In the genomic region with DNA sequence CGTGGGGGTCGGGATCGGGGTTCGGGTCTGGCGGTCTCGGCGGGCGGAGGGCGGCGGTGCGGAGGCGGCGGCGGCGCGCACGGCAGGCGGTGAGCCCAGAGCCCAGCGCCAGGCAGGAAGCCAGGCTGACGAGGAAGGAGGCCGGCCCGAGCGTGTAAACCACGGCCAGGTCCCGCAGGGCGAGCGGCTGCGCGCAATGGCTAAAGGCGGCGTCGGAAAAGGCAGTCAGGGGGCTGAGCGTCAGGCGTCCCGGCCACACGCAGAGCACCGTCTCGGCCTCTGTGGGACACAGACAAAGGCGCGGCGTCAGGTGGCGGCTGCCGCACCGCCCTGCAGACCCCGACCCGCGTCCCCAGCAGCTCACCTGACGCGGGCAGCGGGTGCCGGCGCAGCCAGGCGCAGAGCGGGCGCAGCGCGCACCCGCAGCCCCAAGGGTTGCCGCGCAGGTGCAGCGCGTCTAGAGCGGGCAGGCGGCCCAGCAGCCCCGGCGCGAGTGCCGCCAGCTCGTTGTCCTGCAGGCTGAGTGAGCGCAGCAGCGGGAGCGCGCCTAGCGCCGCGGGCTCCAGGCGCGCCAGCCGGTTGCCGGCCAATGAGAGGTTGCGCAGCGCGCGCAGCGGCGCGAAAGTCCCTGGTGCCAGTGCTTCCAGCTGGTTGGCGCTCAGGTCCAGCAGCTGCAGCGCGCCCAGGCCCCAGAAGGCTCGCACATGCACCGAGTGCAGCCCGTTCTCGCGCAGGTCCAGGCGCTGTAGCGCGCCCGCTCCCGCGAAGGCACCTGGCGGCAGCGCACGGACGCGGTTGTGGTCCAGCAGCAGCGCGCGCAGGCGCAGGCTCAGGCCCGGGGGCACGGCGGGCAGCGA, we compare ENCODE assay signal across 8 cellular contexts. TPM values are rescaled to one million over a fixed set of nuclear protein-coding genes. Genes with fewer than 3 reads are reported as not detected.
A peak's percentile ranks its signal among the peaks of the same experiment; 100 is the strongest.
DNase-seq lines count a peak whose midpoint lies in the region; ATAC-seq and TF ChIP-seq lines count a peak whose summit lies in the region.

No MANE protein-coding gene starts in this region.

- CTCF ChIA-PET in RWPE1 (lab: Yijun Ruan, JAX), result interaction anchor here (1.4 to 1.7 kb wide), 2 partner anchors 66 to 68 kb away, joined by 3 to 9 read pairs; no protein-coding TSS in a partner anchor

- no peaks in the 10 kb centered on the region for H3K9me3 ChIP-seq in endodermal cell (ENCODE audit: control insufficient read depth, low read length)

- H3K4me1 Mint-ChIP-seq in IgD-negative memory B cell (peaks cover 0 to 2% (median 0%) of the 10 kb centered on the region in 3 donors), endodermal cell (no peaks in the 10 kb centered on the region), nephron progenitor cell (no peaks in the 10 kb centered on the region)

- POLR2A ChIA-PET in RWPE1 (lab: Yijun Ruan, JAX; ENCODE audit: low non-redundant PET), result interaction anchor here (1.7 to 2.0 kb wide), 2 partner anchors 19 to 40 kb away, joined by 5 to 6 read pairs; a partner anchor contains a TSS

- ATAC-seq in GM18498 (IDR thresholded peaks at IDR 0.05; ENCODE audit: unreplicated experiment), result no peak
- ATAC-seq in HG03520 (IDR thresholded peaks at IDR 0.05; ENCODE audit: unreplicated experiment), result no peak
- ATAC-seq in HG03097 (IDR thresholded peaks at IDR 0.05; ENCODE audit: low FRiP score, unreplicated experiment), result no peak

- H3K27ac ChIP-seq in RWPE1 (peak overlapping the region; percentile 1; the same call in 1 of the 2 replicates), endodermal cell (ENCODE audit: low read depth, low read length) (no peak overlapping the region)

- TF ChIP-seq CTCF in RWPE1 (conservative IDR thresholded peaks at IDR 0.05; ENCODE audit: low read depth) (no peak), endodermal cell (conservative IDR thresholded peaks at IDR 0.05) (peak; percentile 29), nephron progenitor cell (IDR thresholded peaks at IDR 0.05) (no peak)

- peak overlapping the region; percentile 77 for H3K4me3 ChIP-seq in endodermal cell (ENCODE audit: low read length)

- peaks cover 98% of the 10 kb centered on the region for H3K27me3 ChIP-seq in endodermal cell (ENCODE audit: control insufficient read depth, insufficient read depth, low read length, poor library complexity, severe bottlenecking)

- no peaks in the 10 kb centered on the region for H3K4me1 ChIP-seq in endodermal cell (ENCODE audit: control insufficient read depth, insufficient read depth, low read length)

- H3K36me3 ChIP-seq in endodermal cell (ENCODE audit: control insufficient read depth, insufficient read depth, low read length), result no peaks in the 10 kb centered on the region

- no peak overlapping the region for H3K9ac ChIP-seq in endodermal cell (ENCODE audit: extremely low read depth, low read length, poor library complexity, severe bottlenecking)

- DNase-seq in ELF-1 (ENCODE audit: low read depth, low spot score) (peak; percentile 86), RWPE1 (ENCODE audit: low spot score) (peak; percentile 81), endodermal cell (peak; percentile 92), nephron progenitor cell (peak; percentile 60)

- no peaks in the 10 kb centered on the region for H3K9me3 Mint-ChIP-seq in IgD-negative memory B cell
- H3K9me3 Mint-ChIP-seq in endodermal cell, result no peaks in the 10 kb centered on the region
- no peaks in the 10 kb centered on the region for H3K9me3 Mint-ChIP-seq in nephron progenitor cell

- no peaks in the 10 kb centered on the region for H3K36me3 Mint-ChIP-seq in IgD-negative memory B cell
- H3K36me3 Mint-ChIP-seq in endodermal cell (ENCODE audit: low read depth), result no peaks in the 10 kb centered on the region
- no peaks in the 10 kb centered on the region for H3K36me3 Mint-ChIP-seq in nephron progenitor cell (ENCODE audit: low read depth)

- 1% methylated on average over 58 to 114 of the region's 114 CpGs for WGBS in endodermal cell (ENCODE audit: insufficient coverage in 1 of 2, insufficient read length in 1 of 2), 2 experiments

- H3K27ac Mint-ChIP-seq in IgD-negative memory B cell (no peak overlapping the region), endodermal cell (no peak overlapping the region), nephron progenitor cell (no peak overlapping the region)

- H3K27me3 Mint-ChIP-seq in IgD-negative memory B cell (peaks cover 26% of the 10 kb centered on the region), endodermal cell (ENCODE audit: insufficient read depth) (peaks cover 83% of the 10 kb centered on the region), nephron progenitor cell (ENCODE audit: low read depth, poor library complexity) (peaks cover 94% of the 10 kb centered on the region)

- H3K4me3 Mint-ChIP-seq in IgD-negative memory B cell, result peak overlapping the region in 3 of 4 donors; percentile 38 to 66 (median 51)
- H3K4me3 Mint-ChIP-seq in endodermal cell, result peak overlapping the region; percentile 46
- peak overlapping the region; percentile 72 for H3K4me3 Mint-ChIP-seq in nephron progenitor cell

RNA-seq across cellular contexts. Expression of a gene that starts 0.7 kb away (rescaled TPM):
- not detected for polyA plus RNA-seq in IgD-negative memory B cell
- under 1 TPM in 1 of 2 donors, not detected in 1; 0.53 TPM for total RNA-seq in endodermal cell
- 0.39 TPM for polyA plus RNA-seq in endodermal cell (2013, experiment 1 of 2)
- polyA plus RNA-seq in endodermal cell (2013, experiment 2 of 2), result not detected

RNA-seq across cellular contexts. Expression of a gene that starts 2.7 kb away (rescaled TPM):
- polyA plus RNA-seq in IgD-negative memory B cell, result not detected
- total RNA-seq in endodermal cell, result under 1 TPM in 1 of 2 donors, not detected in 1; 0.62 TPM
- not detected for polyA plus RNA-seq in endodermal cell (2013, experiment 1 of 2)
- not detected for polyA plus RNA-seq in endodermal cell (2013, experiment 2 of 2)

RNA-seq across cellular contexts. Expression of a gene that starts 19.2 kb away (rescaled TPM):
- 6.2 TPM for polyA plus RNA-seq in IgD-negative memory B cell
- total RNA-seq in endodermal cell, result 10 to 100 TPM; 66.5 to 69.2 TPM
- polyA plus RNA-seq in endodermal cell (2013, experiment 1 of 2), result 40.0 TPM
- polyA plus RNA-seq in endodermal cell (2013, experiment 2 of 2), result 33.2 TPM

RNA-seq across cellular contexts. Expression of a gene that starts 19.3 kb away (rescaled TPM):
- 139 TPM for polyA plus RNA-seq in IgD-negative memory B cell
- total RNA-seq in endodermal cell, result 10 to 100 TPM; 66.5 to 67.7 TPM
- 58.8 TPM for polyA plus RNA-seq in endodermal cell (2013, experiment 1 of 2)
- 62.8 TPM for polyA plus RNA-seq in endodermal cell (2013, experiment 2 of 2)

RNA-seq across cellular contexts. Expression of a gene that starts 30.2 kb away (rescaled TPM):
- polyA plus RNA-seq in IgD-negative memory B cell, result not detected
- under 1 TPM; 0.35 to 0.73 TPM for total RNA-seq in endodermal cell
- 0.04 TPM for polyA plus RNA-seq in endodermal cell (2013, experiment 1 of 2)
- polyA plus RNA-seq in endodermal cell (2013, experiment 2 of 2), result 0.12 TPM
